In the genomic region with DNA sequence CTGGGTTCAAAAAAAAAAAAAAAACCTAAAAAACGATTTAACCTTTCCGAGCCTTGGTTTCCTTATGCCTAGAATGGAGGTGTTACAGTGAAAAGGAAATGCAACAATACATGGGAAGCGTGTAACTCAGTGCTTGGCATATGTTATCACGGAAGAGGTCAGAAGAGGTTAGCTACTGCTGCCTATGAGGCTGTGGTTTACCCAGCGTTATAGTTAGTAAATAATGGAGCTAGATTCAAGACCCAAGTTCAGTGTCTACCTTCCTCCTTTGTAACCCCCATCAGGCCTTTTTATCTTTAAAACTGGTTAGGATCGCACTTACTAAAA, we compare ENCODE assay signal across 9 cellular contexts. TPM values are rescaled to one million over a fixed set of nuclear protein-coding genes. Genes with fewer than 3 reads are reported as not detected.
DNase-seq lines count a peak whose midpoint lies in the region; ATAC-seq and TF ChIP-seq lines count a peak whose summit lies in the region.
"Had no signal": no experiment of that assay in that cellular context is flagged by ENCODE, and none has a peak within 500 bp of the region (broad histone marks: within the 10 kb centered on the region; RNA-seq: fewer than 3 reads in every experiment).

No MANE protein-coding gene starts in this region.

- intact Hi-C loops in Caco-2 (cut with micrococcal nuclease; ENCODE audit: unreplicated experiment) = no loop called here
- intact Hi-C loops in PC-9 (cut with micrococcal nuclease; ENCODE audit: unreplicated experiment) = loop anchor here (5.0 kb wide), 2 partner anchors 401 to 661 kb away; no protein-coding TSS in a partner anchor

- no peaks in the 10 kb centered on the region; the same call in 1 of the 2 replicates for H3F3A ChIP-seq in PC-9 (ENCODE audit: insufficient read depth, low read depth)

- no peaks in the 10 kb centered on the region for H3K9me3 Mint-ChIP-seq in Caco-2 (ENCODE audit: unreplicated experiment)
- H3K9me3 Mint-ChIP-seq in osteocyte (ENCODE audit: unreplicated experiment) = no peaks in the 10 kb centered on the region

- H3K27me3 Mint-ChIP-seq in Caco-2 (ENCODE audit: insufficient read depth, unreplicated experiment) (no peaks in the 10 kb centered on the region), osteocyte (ENCODE audit: unreplicated experiment) (no peaks in the 10 kb centered on the region)

- peak overlapping the region; percentile 85 for H3K4me2 ChIP-seq in PC-9

- H2AFZ ChIP-seq in PC-9 = peak overlapping the region; percentile 90

- peaks cover 14% of the 10 kb centered on the region for H3K4me1 Mint-ChIP-seq in Caco-2 (ENCODE audit: low read depth, unreplicated experiment)
- H3K4me1 Mint-ChIP-seq in osteocyte (ENCODE audit: unreplicated experiment) = peaks cover 24% of the 10 kb centered on the region

- H4K20me1 ChIP-seq in PC-9 (ENCODE audit: insufficient read depth) = no peaks in the 10 kb centered on the region

- TF ChIP-seq CTCF in Caco-2 (IDR thresholded peaks at IDR 0.05; ENCODE audit: insufficient read depth in 1 of 2, low read depth in 1 of 2, low read length in 1 of 2, severe bottlenecking in 1 of 2, unreplicated experiment in 1 of 2) (no peak), PC-9 (conservative IDR thresholded peaks at IDR 0.05) (no peak), osteocyte (IDR thresholded peaks at IDR 0.05) (no peak)

- H3K36me3 ChIP-seq in Caco-2 (ENCODE audit: control insufficient read depth, insufficient read depth, low read length) (no peaks in the 10 kb centered on the region; the same call in 1 of the 2 replicates), PC-9 (ENCODE audit: low read depth) (peaks cover 7% of the 10 kb centered on the region; the same call in 1 of the 2 replicates)

- peaks cover 17% of the 10 kb centered on the region for H3K79me2 ChIP-seq in PC-9 (ENCODE audit: low read depth)

- H3K4me1 ChIP-seq in Caco-2 (no peaks in the 10 kb centered on the region; the same call in 1 of the 2 replicates), PC-9 (replicated peaks; ENCODE audit: insufficient read depth) (peaks cover 22% of the 10 kb centered on the region)

- H3K4me3 ChIP-seq in Caco-2 (ENCODE audit: low read depth, low read length) (peak overlapping the region; percentile 71), PC-9 (peak overlapping the region; percentile 77)

- BruUV-seq in Caco-2 (replicated peaks; lab: Mats Ljungman, UMichigan) (no TSS peak), PC-9 (replicated peaks; lab: Mats Ljungman, UMichigan) (no TSS peak)

- H3K9me3 ChIP-seq in Caco-2 = no peaks in the 10 kb centered on the region
- H3K9me3 ChIP-seq in PC-9 (ENCODE audit: insufficient read depth, low read depth) = no peaks in the 10 kb centered on the region

- ATAC-seq in GM21381 (IDR thresholded peaks at IDR 0.05; ENCODE audit: unreplicated experiment) = no peak
- no peak for ATAC-seq in HG03196 (IDR thresholded peaks at IDR 0.05; ENCODE audit: unreplicated experiment)

- H3K27ac Mint-ChIP-seq in Caco-2 (ENCODE audit: unreplicated experiment) (peak overlapping the region; percentile 84), osteocyte (ENCODE audit: unreplicated experiment) (peak overlapping the region; percentile 87)

- peaks cover 15% of the 10 kb centered on the region for H3K36me3 Mint-ChIP-seq in Caco-2 (ENCODE audit: insufficient read depth, unreplicated experiment)
- peaks cover 11% of the 10 kb centered on the region for H3K36me3 Mint-ChIP-seq in osteocyte (ENCODE audit: unreplicated experiment)

- H3K27me3 ChIP-seq in Caco-2 (replicated peaks; ENCODE audit: control insufficient read depth, insufficient read depth, low read length) (no peaks in the 10 kb centered on the region), PC-9 (ENCODE audit: insufficient read depth, low read depth) (no peaks in the 10 kb centered on the region)

- H3K9me2 ChIP-seq in PC-9 (ENCODE audit: insufficient read depth) = no peaks in the 10 kb centered on the region

- H3K4me3 Mint-ChIP-seq in Caco-2 (ENCODE audit: unreplicated experiment) (peak overlapping the region; percentile 89), osteocyte (ENCODE audit: unreplicated experiment) (peak overlapping the region; percentile 92)

- DNase-seq in Caco-2 = no peak
- DNase-seq in PC-9 = no peak
- DNase-seq in epithelial cell of prostate (ENCODE audit: low read depth, low spot score) = no peak
- no peak for DNase-seq in osteocyte (ENCODE audit: extremely low spot score, unreplicated experiment)
- no peak for DNase-seq in GM03348 (ENCODE audit: low spot score)
- DNase-seq in NCI-H128 (lab: John Stamatoyannopoulos, UW; ENCODE audit: unreplicated experiment) = no peak
- DNase-seq: NCI-H774 had no signal

- POLR2A ChIA-PET in Caco-2 (lab: Charles Lee) (no interaction called here), PC-9 (lab: Charles Lee; ENCODE audit: unreplicated experiment) (interaction anchor here (0.7 kb wide), 1 partner anchor 58 kb away, joined by 4 read pairs; no protein-coding TSS in a partner anchor)

- CTCF ChIA-PET in Caco-2 (lab: Charles Lee) = interaction anchor here (0.7 to 1.8 kb wide), 3 partner anchors 192 to 635 kb away, joined by 6 to 7 read pairs (median 7); no protein-coding TSS in a partner anchor
- CTCF ChIA-PET in PC-9 (lab: Charles Lee) = interaction anchor here (0.6 to 0.7 kb wide), 6 partner anchors 54 to 791 kb away, joined by 3 to 9 read pairs (median 4); no protein-coding TSS in a partner anchor

- H3K27ac ChIP-seq in PC-9 (no peak overlapping the region), epithelial cell of prostate (peak overlapping the region; percentile 37)

RNA-seq across cellular contexts. Expression of a gene that starts 0.8 kb away (rescaled TPM):
- 16.1 and 19.5 TPM in 2 replicates for total RNA-seq in Caco-2 (2022)
- total RNA-seq in PC-9 (2021) = 98.8 and 112 TPM in 2 replicates
- 29.0 and 33.0 TPM in 2 replicates for total RNA-seq in osteocyte

RNA-seq across cellular contexts. Expression of a gene that starts 4.6 kb away (rescaled TPM):
- total RNA-seq in Caco-2 (2022) = 10.2 and 12.4 TPM in 2 replicates
- 2.8 and 7.0 TPM in 2 replicates for total RNA-seq in PC-9 (2021)
- 176 and 190 TPM in 2 replicates for total RNA-seq in osteocyte

Comparison
In these comparisons a context has a peak if more than half of its experiments do, and no peak if none do; other contexts are left out.
1. RNA of a gene that starts 4.6 kb away (total RNA-seq): 176 to 190 TPM in osteocyte; 10.2 to 12.4 TPM in Caco-2 and 2.8 to 7.0 TPM in PC-9; every median in the first group is over 10 times any median in the second.